1 cellular context compared by ENCODE assay signal in genomic region chr9:133654736-133655657, GRCh38.
TF ChIP-seq lines count a peak whose summit lies in the region.

No MANE protein-coding gene starts in this region.

TF ChIP-seq in WTC11, 78 proteins besides CTCF, POLR2A, EP300 and RAD21:
- no peak for TF ChIP-seq ARID4B (CRISPR knock-in tag; IDR thresholded peaks at IDR 0.05; ENCODE audit: borderline replicate concordance)
- no peak for TF ChIP-seq SOX15 (CRISPR knock-in tag; IDR thresholded peaks at IDR 0.05)
- no peak for TF ChIP-seq MLX (CRISPR knock-in tag; IDR thresholded peaks at IDR 0.05)
- TF ChIP-seq JAZF1 (CRISPR knock-in tag; IDR thresholded peaks at IDR 0.05) = no peak
- TF ChIP-seq CDX4 (CRISPR knock-in tag; IDR thresholded peaks at IDR 0.05; ENCODE audit: borderline replicate concordance) = no peak
- no peak for TF ChIP-seq ZNF138 (CRISPR knock-in tag; conservative IDR thresholded peaks at IDR 0.05)
- TF ChIP-seq E2F1 (CRISPR knock-in tag; IDR thresholded peaks at IDR 0.05) = no peak
- TF ChIP-seq ATF6 (CRISPR knock-in tag; IDR thresholded peaks at IDR 0.05) = no peak
- TF ChIP-seq OVOL2 (CRISPR knock-in tag; IDR thresholded peaks at IDR 0.05; ENCODE audit: borderline replicate concordance) = no peak
- no peak for TF ChIP-seq EMX1 (CRISPR knock-in tag; IDR thresholded peaks at IDR 0.05)
- TF ChIP-seq NR1H2 (CRISPR knock-in tag; IDR thresholded peaks at IDR 0.05) = no peak
- TF ChIP-seq CREM (CRISPR knock-in tag; IDR thresholded peaks at IDR 0.05) = no peak
